ENCODE assay signal across 15 cellular contexts in genomic region chr13:40595693-40596092, GRCh38.
DNase-seq lines count a peak whose midpoint lies in the region; ATAC-seq and TF ChIP-seq lines count a peak whose summit lies in the region.
"Had no signal": no experiment of that assay in that cellular context is flagged by ENCODE, and none has a peak within 500 bp of the region (broad histone marks: within the 10 kb centered on the region; RNA-seq: fewer than 3 reads in every experiment).

No MANE protein-coding gene starts in this region.

- peaks cover 91% of the 10 kb centered on the region for H3K4me1 Mint-ChIP-seq in activated CD8-positive, alpha-beta T cell treated with anti-CD3 and anti-CD28 coated beads for 36 hours (ENCODE audit: low read depth)
- peaks cover 69% of the 10 kb centered on the region for H3K4me1 Mint-ChIP-seq in activated CD8-positive, alpha-beta T cell treated with anti-CD3 and anti-CD28 coated beads, Interleukin-2, amount 10 ng/mL, durations not matched to agents 7 days and 5 days (ENCODE audit: low read depth)
- peaks cover 78% of the 10 kb centered on the region for H3K4me1 Mint-ChIP-seq in T-helper 17 cell

- H3K4me3 ChIP-seq in gastroesophageal sphincter, result no peak overlapping the region
- no peak overlapping the region for H3K4me3 ChIP-seq in skeletal muscle tissue (ENCODE audit: low read length in 3 of 3)
- H3K4me3 ChIP-seq: PC-9, upper lobe of left lung had no signal

- 35 to 72% methylated on average over 2 to 3 of the region's 3 CpGs for WGBS in gastroesophageal sphincter (ENCODE audit: low coverage in 1 of 2), 2 donors

- ATAC-seq in activated CD8-positive, alpha-beta T cell treated with anti-CD3 and anti-CD28 coated beads for 36 hours, result no peak
- no peak for ATAC-seq in activated CD8-positive, alpha-beta T cell treated with anti-CD3 and anti-CD28 coated beads, Interleukin-2, amount 10 ng/mL, durations not matched to agents 7 days and 5 days
- ATAC-seq in T-helper 17 cell (no peak), gastroesophageal sphincter (peak; percentile 69), HG03442 (IDR thresholded peaks at IDR 0.05; ENCODE audit: unreplicated experiment) (no peak), HG02884 (IDR thresholded peaks at IDR 0.05; ENCODE audit: unreplicated experiment) (no peak)

- POLR2A ChIA-PET in activated CD8-positive, alpha-beta T cell treated with anti-CD3 and anti-CD28 coated beads for 36 hours (lab: Charles Lee), result interaction anchor here (0.6 kb wide), 1 partner anchor 21 kb away, joined by 3 read pairs; no protein-coding TSS in a partner anchor
- POLR2A ChIA-PET in activated CD8-positive, alpha-beta T cell treated with anti-CD3 and anti-CD28 coated beads, Interleukin-2, amount 10 ng/mL, durations not matched to agents 7 days and 5 days (lab: Charles Lee), result interaction anchor here (0.7 to 1.4 kb wide), 3 partner anchors 18 to 70 kb away, joined by 3 to 5 read pairs (median 5); no protein-coding TSS in a partner anchor

- H3K27me3 ChIP-seq in gastroesophageal sphincter (no peaks in the 10 kb centered on the region), skeletal muscle tissue (ENCODE audit: control insufficient read depth in 3 of 3, insufficient read depth in 3 of 3, low read length in 3 of 3) (no peaks in the 10 kb centered on the region)
- H3K27me3 ChIP-seq: upper lobe of left lung had no signal

- H3K9me3 ChIP-seq in T-helper 17 cell (ENCODE audit: control insufficient read depth, low read length, poor library complexity, severe bottlenecking) (no peaks in the 10 kb centered on the region), gastroesophageal sphincter (no peaks in the 10 kb centered on the region), skeletal muscle tissue (ENCODE audit: control insufficient read depth in 3 of 3, low read length in 3 of 3) (no peaks in the 10 kb centered on the region)
- H3K9me3 ChIP-seq: upper lobe of left lung had no signal

- H3K27me3 Mint-ChIP-seq in activated CD8-positive, alpha-beta T cell treated with anti-CD3 and anti-CD28 coated beads for 36 hours, result no peaks in the 10 kb centered on the region
- no peaks in the 10 kb centered on the region for H3K27me3 Mint-ChIP-seq in activated CD8-positive, alpha-beta T cell treated with anti-CD3 and anti-CD28 coated beads, Interleukin-2, amount 10 ng/mL, durations not matched to agents 7 days and 5 days (ENCODE audit: low read depth)
- H3K27me3 Mint-ChIP-seq in T-helper 17 cell, result no peaks in the 10 kb centered on the region

- H3K9ac ChIP-seq in skeletal muscle tissue (ENCODE audit: low read depth in 1 of 3, low read length in 3 of 3), result no peak overlapping the region

- H3K4me3 Mint-ChIP-seq in activated CD8-positive, alpha-beta T cell treated with anti-CD3 and anti-CD28 coated beads for 36 hours, result no peak overlapping the region
- H3K4me3 Mint-ChIP-seq in activated CD8-positive, alpha-beta T cell treated with anti-CD3 and anti-CD28 coated beads, Interleukin-2, amount 10 ng/mL, durations not matched to agents 7 days and 5 days, result no peak overlapping the region
- H3K4me3 Mint-ChIP-seq in T-helper 17 cell, result peak overlapping the region; percentile 33
- H3K4me3 Mint-ChIP-seq: nephron progenitor cell had no signal

- H3K36me3 ChIP-seq in gastroesophageal sphincter (no peaks in the 10 kb centered on the region), skeletal muscle tissue (ENCODE audit: control insufficient read depth in 3 of 3, insufficient read depth in 3 of 3, low read length in 3 of 3) (no peaks in the 10 kb centered on the region)
- H3K36me3 ChIP-seq: upper lobe of left lung, WERI-Rb-1 had no signal

- peaks cover 15% of the 10 kb centered on the region for H3K36me3 Mint-ChIP-seq in activated CD8-positive, alpha-beta T cell treated with anti-CD3 and anti-CD28 coated beads for 36 hours (ENCODE audit: low read depth)
- peaks cover 13% of the 10 kb centered on the region for H3K36me3 Mint-ChIP-seq in activated CD8-positive, alpha-beta T cell treated with anti-CD3 and anti-CD28 coated beads, Interleukin-2, amount 10 ng/mL, durations not matched to agents 7 days and 5 days (ENCODE audit: low read depth)
- peaks cover 2% of the 10 kb centered on the region for H3K36me3 Mint-ChIP-seq in T-helper 17 cell (ENCODE audit: low read depth)

- DNase-seq in activated CD8-positive, alpha-beta T cell treated with anti-CD3 and anti-CD28 coated beads for 36 hours, result no peak
- no peak for DNase-seq in activated CD8-positive, alpha-beta T cell treated with anti-CD3 and anti-CD28 coated beads, Interleukin-2, amount 10 ng/mL, durations not matched to agents 7 days and 5 days
- DNase-seq in T-helper 17 cell (no peak), NCI-H146 treated with DMSO at 0.1 percent for 48 hours (lab: John Stamatoyannopoulos, UW; ENCODE audit: unreplicated experiment) (no peak)
- DNase-seq: NCI-H446, nephron progenitor cell, PC-9, SW 1271, upper lobe of left lung, WERI-Rb-1 had no signal

- H3K9me3 Mint-ChIP-seq in activated CD8-positive, alpha-beta T cell treated with anti-CD3 and anti-CD28 coated beads for 36 hours, result no peaks in the 10 kb centered on the region
- no peaks in the 10 kb centered on the region for H3K9me3 Mint-ChIP-seq in activated CD8-positive, alpha-beta T cell treated with anti-CD3 and anti-CD28 coated beads, Interleukin-2, amount 10 ng/mL, durations not matched to agents 7 days and 5 days (ENCODE audit: insufficient read depth)
- H3K9me3 Mint-ChIP-seq: nephron progenitor cell had no signal

- TF ChIP-seq CTCF in activated CD8-positive, alpha-beta T cell treated with anti-CD3 and anti-CD28 coated beads for 36 hours (IDR thresholded peaks at IDR 0.05), result no peak
- no peak for TF ChIP-seq CTCF in gastroesophageal sphincter (IDR thresholded peaks at IDR 0.05)

- TF ChIP-seq EP300 in gastroesophageal sphincter (IDR thresholded peaks at IDR 0.05), result no peak

- TF ChIP-seq POLR2A in gastroesophageal sphincter (IDR thresholded peaks at IDR 0.05), result no peak

- H3K27ac ChIP-seq in gastroesophageal sphincter (no peak overlapping the region), skeletal muscle tissue (ENCODE audit: low read depth, low read length) (peak overlapping the region; percentile 32)
- H3K27ac ChIP-seq: epithelial cell of prostate, PC-9, upper lobe of left lung, WERI-Rb-1 had no signal

- CTCF ChIA-PET in activated CD8-positive, alpha-beta T cell treated with anti-CD3 and anti-CD28 coated beads for 36 hours (lab: Charles Lee), result interaction anchor here (0.8 kb wide), 1 partner anchor 136 kb away, joined by 3 read pairs; no protein-coding TSS in a partner anchor
- CTCF ChIA-PET in activated CD8-positive, alpha-beta T cell treated with anti-CD3 and anti-CD28 coated beads, Interleukin-2, amount 10 ng/mL, durations not matched to agents 7 days and 5 days (lab: Charles Lee), result interaction anchor here (1.2 kb wide), 1 partner anchor 10 kb away, joined by 3 read pairs; no protein-coding TSS in a partner anchor

- H3K4me1 ChIP-seq in gastroesophageal sphincter, result peaks cover 23 to 95% (median 28%) of the 10 kb centered on the region in 3 donors
- H3K4me1 ChIP-seq in skeletal muscle tissue (ENCODE audit: control insufficient read depth in 3 of 3, insufficient read depth in 3 of 3, low read length in 3 of 3), result peaks cover 41 to 54% (median 50%) of the 10 kb centered on the region in 3 donors

- peak overlapping the region; percentile 41 for H3K27ac Mint-ChIP-seq in activated CD8-positive, alpha-beta T cell treated with anti-CD3 and anti-CD28 coated beads for 36 hours
- H3K27ac Mint-ChIP-seq in activated CD8-positive, alpha-beta T cell treated with anti-CD3 and anti-CD28 coated beads, Interleukin-2, amount 10 ng/mL, durations not matched to agents 7 days and 5 days, result no peak overlapping the region
- H3K27ac Mint-ChIP-seq in T-helper 17 cell, result peak overlapping the region; percentile 94
- H3K27ac Mint-ChIP-seq: nephron progenitor cell had no signal

- intact Hi-C loops in activated CD8-positive, alpha-beta T cell treated with anti-CD3 and anti-CD28 coated beads for 36 hours (cut with micrococcal nuclease), result no loop called here
